ENCODE assay signal across 9 cellular contexts in the genomic region with DNA sequence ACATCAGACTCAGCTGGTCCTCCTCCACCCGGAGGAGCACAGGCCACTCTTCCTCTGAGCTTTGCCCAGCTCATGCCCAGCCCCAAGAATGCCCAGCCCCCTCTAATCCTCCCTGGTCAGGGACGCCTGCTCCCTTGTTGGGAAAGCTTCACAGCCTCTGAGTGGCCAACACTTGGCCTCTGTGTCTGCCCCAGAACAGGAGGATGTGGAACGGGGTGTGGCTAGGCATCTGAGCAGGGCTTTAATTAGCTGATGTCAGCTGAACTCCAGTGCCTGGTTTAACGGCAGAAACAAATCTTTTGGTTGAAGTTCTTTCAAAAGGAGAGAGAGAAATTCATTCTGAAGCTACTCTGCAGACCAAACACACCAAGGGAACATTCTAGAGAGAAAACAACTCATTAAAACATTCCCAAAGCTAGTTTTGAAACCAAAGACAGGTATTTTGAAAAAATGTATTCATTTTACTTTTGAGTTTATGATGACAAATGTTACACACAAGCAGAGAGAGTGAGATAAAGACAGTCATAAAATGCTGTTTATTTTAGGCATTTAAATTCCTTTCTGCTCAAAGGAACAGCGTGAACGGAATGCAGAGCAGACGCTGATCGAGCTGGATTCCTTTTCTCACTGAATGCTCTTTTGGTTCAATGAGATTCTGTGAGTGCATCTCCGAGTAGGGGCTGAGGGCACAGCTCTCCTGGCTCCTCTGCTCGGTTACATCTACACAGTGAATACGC.
A peak's percentile ranks its signal among the peaks of the same experiment; 100 is the strongest.
DNase-seq lines count a peak whose midpoint lies in the region; ATAC-seq and TF ChIP-seq lines count a peak whose summit lies in the region.
"Had no signal": no experiment of that assay in that cellular context is flagged by ENCODE, and none has a peak within 500 bp of the region (broad histone marks: within the 10 kb centered on the region; RNA-seq: fewer than 3 reads in every experiment).

No MANE protein-coding gene starts in this region.

- peaks cover 26% of the 10 kb centered on the region for H3K9me3 ChIP-seq in BLaER1
- no peaks in the 10 kb centered on the region for H3K9me3 ChIP-seq in CD8-positive, alpha-beta memory T cell (ENCODE audit: low read length)

- CTCF ChIA-PET in CD8-positive, alpha-beta memory T cell (lab: Charles Lee) = interaction anchor here (2.4 kb wide), 1 partner anchor 17 kb away, joined by 7 read pairs; no protein-coding TSS in a partner anchor

- H4K20me1 ChIP-seq in BLaER1 = peaks cover 92% of the 10 kb centered on the region

- ATAC-seq in HG03097 (IDR thresholded peaks at IDR 0.05; ENCODE audit: low FRiP score, unreplicated experiment) (no peak), HG02970 (IDR thresholded peaks at IDR 0.05; ENCODE audit: low FRiP score, unreplicated experiment) (no peak)

- peaks cover 39% of the 10 kb centered on the region for H3K4me1 ChIP-seq in BLaER1
- H3K4me1 ChIP-seq in CD8-positive, alpha-beta memory T cell (ENCODE audit: insufficient read depth, low read length) = no peaks in the 10 kb centered on the region

- POLR2A ChIA-PET in CD8-positive, alpha-beta memory T cell (lab: Charles Lee) = no interaction called here

- H3K4me3 ChIP-seq in BLaER1 = no peak overlapping the region
- no peak overlapping the region for H3K4me3 ChIP-seq in CD8-positive, alpha-beta memory T cell (ENCODE audit: low read length)

- peak overlapping the region; percentile 65 for H3K4me2 ChIP-seq in BLaER1

- peak overlapping the region; percentile 47 for H3K27ac Mint-ChIP-seq in osteocyte (ENCODE audit: unreplicated experiment)
- H3K27ac Mint-ChIP-seq in CD8-positive, alpha-beta memory T cell = peak overlapping the region in 3 of 8 donors; percentile 38 to 78 (median 43)
- H3K27ac Mint-ChIP-seq: activated naive CD4-positive, alpha-beta T cell treated with anti-CD3 and anti-CD28 coated beads, Interleukin-2, amount 50 U/mL, for 24 hours had no signal

- peaks cover 7% of the 10 kb centered on the region for H3K9me3 Mint-ChIP-seq in osteocyte (ENCODE audit: unreplicated experiment)
- no peaks in the 10 kb centered on the region for H3K9me3 Mint-ChIP-seq in CD8-positive, alpha-beta memory T cell
- H3K9me3 Mint-ChIP-seq: activated naive CD4-positive, alpha-beta T cell treated with anti-CD3 and anti-CD28 coated beads, Interleukin-2, amount 50 U/mL, for 24 hours had no signal

- H3K4me3 Mint-ChIP-seq in osteocyte (ENCODE audit: unreplicated experiment) = no peak overlapping the region
- H3K4me3 Mint-ChIP-seq in CD8-positive, alpha-beta memory T cell = no peak overlapping the region
- H3K4me3 Mint-ChIP-seq: activated naive CD4-positive, alpha-beta T cell treated with anti-CD3 and anti-CD28 coated beads, Interleukin-2, amount 50 U/mL, for 24 hours had no signal

- H3K27me3 Mint-ChIP-seq in osteocyte (ENCODE audit: unreplicated experiment) = no peaks in the 10 kb centered on the region
- no peaks in the 10 kb centered on the region for H3K27me3 Mint-ChIP-seq in CD8-positive, alpha-beta memory T cell
- H3K27me3 Mint-ChIP-seq: activated naive CD4-positive, alpha-beta T cell treated with anti-CD3 and anti-CD28 coated beads, Interleukin-2, amount 50 U/mL, for 24 hours had no signal

- no peak for TF ChIP-seq CTCF in osteocyte (IDR thresholded peaks at IDR 0.05)

- no peak overlapping the region for H3K9ac ChIP-seq in BLaER1

- peaks cover 3% of the 10 kb centered on the region for H3K36me3 Mint-ChIP-seq in osteocyte (ENCODE audit: unreplicated experiment)
- H3K36me3 Mint-ChIP-seq in CD8-positive, alpha-beta memory T cell = peaks cover 0 to 13% (median 0%) of the 10 kb centered on the region in 3 donors
- H3K36me3 Mint-ChIP-seq: activated naive CD4-positive, alpha-beta T cell treated with anti-CD3 and anti-CD28 coated beads, Interleukin-2, amount 50 U/mL, for 24 hours had no signal

- DNase-seq in RPMI7951 (ENCODE audit: low read depth) = peak; percentile 31
- peak; percentile 28 for DNase-seq in fibroblast of peridontal ligament (ENCODE audit: extremely low read depth)
- DNase-seq in osteocyte (ENCODE audit: extremely low spot score, unreplicated experiment) = no peak
- DNase-seq in activated naive CD4-positive, alpha-beta T cell (lab: John Stamatoyannopoulos, UW) = no peak
- no peak for DNase-seq in CD8-positive, alpha-beta memory T cell

- H3K36me3 ChIP-seq in BLaER1 = peaks cover 70% of the 10 kb centered on the region
- no peaks in the 10 kb centered on the region for H3K36me3 ChIP-seq in CD8-positive, alpha-beta memory T cell (ENCODE audit: insufficient read depth, low read length)

- H3K4me1 Mint-ChIP-seq in osteocyte (ENCODE audit: unreplicated experiment) = peaks cover 4% of the 10 kb centered on the region
- H3K4me1 Mint-ChIP-seq in CD8-positive, alpha-beta memory T cell = peaks cover 0 to 8% (median 5%) of the 10 kb centered on the region in 3 donors

- no peaks in the 10 kb centered on the region for H3K27me3 ChIP-seq in BLaER1
- no peaks in the 10 kb centered on the region for H3K27me3 ChIP-seq in CD8-positive, alpha-beta memory T cell (ENCODE audit: insufficient read depth, low read length, poor library complexity, severe bottlenecking)

- peak overlapping the region; percentile 9; the same call in 1 of the 2 replicates for H3K27ac ChIP-seq in BLaER1
- no peak overlapping the region for H3K27ac ChIP-seq in CD8-positive, alpha-beta memory T cell (ENCODE audit: low read depth, low read length)

Comparison
In these comparisons a context has a peak if more than half of its experiments do, and no peak if none do; other contexts are left out.
1. DNase-seq: peak in RPMI7951 (single experiment) and fibroblast of peridontal ligament (single experiment); none in osteocyte (single experiment), activated naive CD4-positive, alpha-beta T cell (0 of 4) and CD8-positive, alpha-beta memory T cell (0 of 5).